Comparison of ENCODE assay signal across 9 cellular contexts in genomic region chr11:101436511-101437142, GRCh38.
DNase-seq lines count a peak whose midpoint lies in the region; ATAC-seq and TF ChIP-seq lines count a peak whose summit lies in the region.
"Had no signal": no experiment of that assay in that cellular context is flagged by ENCODE, and none has a peak within 500 bp of the region (broad histone marks: within the 10 kb centered on the region; RNA-seq: fewer than 3 reads in every experiment).

No MANE protein-coding gene starts in this region.

- no peaks in the 10 kb centered on the region for H3K36me3 Mint-ChIP-seq in Calu3 (ENCODE audit: insufficient read depth, unreplicated experiment)
- H3K36me3 Mint-ChIP-seq in stimulated activated memory B cell treated with anti-CD40 and anti-IgM and Interleukin-4, amounts not matched to agents 10 μg/mL and 1 μg/mL and 100 μg/mL, for 72 hours, result no peaks in the 10 kb centered on the region
- H3K36me3 Mint-ChIP-seq: memory B cell had no signal

- H3K9me3 Mint-ChIP-seq in Calu3 (ENCODE audit: low read depth, unreplicated experiment), result no peaks in the 10 kb centered on the region
- no peaks in the 10 kb centered on the region for H3K9me3 Mint-ChIP-seq in stimulated activated memory B cell treated with anti-CD40 and anti-IgM and Interleukin-4, amounts not matched to agents 10 μg/mL and 1 μg/mL and 100 μg/mL, for 72 hours

- intact Hi-C loops in Calu3 (cut with micrococcal nuclease; ENCODE audit: unreplicated experiment), result loop anchor here (10.0 kb wide), 1 partner anchor 452 kb away; no protein-coding TSS in a partner anchor

- CTCF ChIA-PET in Calu3 (lab: Charles Lee), result no interaction called here

- H3K4me3 Mint-ChIP-seq in Calu3 (ENCODE audit: low read depth, unreplicated experiment), result no peak overlapping the region
- H3K4me3 Mint-ChIP-seq in stimulated activated memory B cell treated with anti-CD40 and anti-IgM and Interleukin-4, amounts not matched to agents 10 μg/mL and 1 μg/mL and 100 μg/mL, for 72 hours, result no peak overlapping the region
- H3K4me3 Mint-ChIP-seq: memory B cell had no signal

- ATAC-seq in GM19463 (IDR thresholded peaks at IDR 0.05; ENCODE audit: unreplicated experiment) (peak; percentile 61), GM18520 (IDR thresholded peaks at IDR 0.05; ENCODE audit: unreplicated experiment) (no peak)
- no peak for ATAC-seq in stimulated activated memory B cell treated with anti-CD40 and anti-IgM and Interleukin-4, amounts not matched to agents 10 μg/mL and 1 μg/mL and 100 μg/mL, for 72 hours

- DNase-seq in Calu3 (peak; percentile 54), NCI-H345 treated with DMSO at 0.1 percent for 48 hours (lab: John Stamatoyannopoulos, UW; ENCODE audit: unreplicated experiment) (peak; percentile 40), choroid plexus epithelial cell (ENCODE audit: low read depth) (peak; percentile 62), myocyte (ENCODE audit: low read depth) (peak; percentile 41), AML-193 (lab: John Stamatoyannopoulos, UW) (no peak)

- BruUV-seq in Calu3 (replicated peaks; lab: Mats Ljungman, UMichigan), result no TSS peak

- H3K4me1 Mint-ChIP-seq in Calu3 (ENCODE audit: low read depth, unreplicated experiment), result no peaks in the 10 kb centered on the region
- H3K4me1 Mint-ChIP-seq in stimulated activated memory B cell treated with anti-CD40 and anti-IgM and Interleukin-4, amounts not matched to agents 10 μg/mL and 1 μg/mL and 100 μg/mL, for 72 hours, result no peaks in the 10 kb centered on the region

- peak; percentile 29 for TF ChIP-seq CTCF in Calu3 (IDR thresholded peaks at IDR 0.05; ENCODE audit: unreplicated experiment)
- peak; percentile 75 for TF ChIP-seq CTCF in choroid plexus epithelial cell (conservative IDR thresholded peaks at IDR 0.05; ENCODE audit: low read depth, low read length)

- H3K4me3 ChIP-seq in choroid plexus epithelial cell (ENCODE audit: low read depth, low read length), result no peak overlapping the region

- no peaks in the 10 kb centered on the region for H3K27me3 Mint-ChIP-seq in Calu3 (ENCODE audit: unreplicated experiment)
- H3K27me3 Mint-ChIP-seq in stimulated activated memory B cell treated with anti-CD40 and anti-IgM and Interleukin-4, amounts not matched to agents 10 μg/mL and 1 μg/mL and 100 μg/mL, for 72 hours, result peaks cover 12% of the 10 kb centered on the region

- H3K27ac Mint-ChIP-seq in Calu3 (ENCODE audit: unreplicated experiment), result no peak overlapping the region
- no peak overlapping the region for H3K27ac Mint-ChIP-seq in stimulated activated memory B cell treated with anti-CD40 and anti-IgM and Interleukin-4, amounts not matched to agents 10 μg/mL and 1 μg/mL and 100 μg/mL, for 72 hours
- H3K27ac Mint-ChIP-seq: memory B cell had no signal

Comparison
In these comparisons a context has a peak if more than half of its experiments do, and no peak if none do; other contexts are left out.
1. DNase-seq: peak in Calu3 (single experiment), NCI-H345 treated with DMSO at 0.1 percent for 48 hours (single experiment), choroid plexus epithelial cell (single experiment) and myocyte (single experiment); none in AML-193 (0 of 2).